ENCODE assay signal across 8 cellular contexts in the genomic region with DNA sequence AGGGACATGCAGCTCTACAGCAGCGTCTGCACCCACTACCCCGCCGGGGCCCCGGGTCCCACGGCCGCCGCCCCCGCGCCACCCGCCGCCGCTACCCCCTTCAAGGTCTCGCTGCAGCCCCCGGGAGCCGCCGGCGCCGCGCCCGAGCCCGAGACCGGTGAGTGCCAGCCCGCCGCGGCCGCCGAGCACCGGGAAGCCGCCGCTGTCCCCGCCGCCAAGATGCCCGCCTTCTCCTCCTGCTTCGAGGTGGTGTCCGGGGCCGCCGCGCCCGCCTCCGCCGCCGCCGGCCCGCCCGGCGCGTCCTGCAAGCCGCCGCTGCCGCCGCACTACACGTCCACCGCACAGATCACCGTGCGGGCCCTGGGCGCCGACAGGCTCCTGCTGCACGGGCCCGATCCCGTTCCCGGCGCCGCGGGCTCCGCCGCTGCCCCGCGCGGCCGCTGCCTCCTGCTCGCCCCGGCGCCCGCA. TPM values are rescaled to one million over a fixed set of nuclear protein-coding genes. Genes with fewer than 3 reads are reported as not detected.
DNase-seq lines count a peak whose midpoint lies in the region; ATAC-seq and TF ChIP-seq lines count a peak whose summit lies in the region.

No MANE protein-coding gene starts in this region.

- peaks cover 14% of the 10 kb centered on the region for H3K36me3 Mint-ChIP-seq in endothelial cell (ENCODE audit: low read depth, unreplicated experiment)

- peak overlapping the region; percentile 87 for H3K4me3 ChIP-seq in SJCRH30
- peak overlapping the region; percentile 74 for H3K4me3 ChIP-seq in osteoblast (ENCODE audit: insufficient read depth, low read length)

- H2AFZ ChIP-seq in osteoblast (ENCODE audit: low read length), result no peak overlapping the region

- peak; percentile 11 for ATAC-seq in HG02759 (IDR thresholded peaks at IDR 0.05; ENCODE audit: unreplicated experiment)

- H3K4me3 Mint-ChIP-seq in endothelial cell (ENCODE audit: unreplicated experiment), result no peak overlapping the region

- peaks cover 20% of the 10 kb centered on the region for H3K79me2 ChIP-seq in osteoblast (ENCODE audit: insufficient read depth, low read length)

- H3K4me1 Mint-ChIP-seq in endothelial cell (ENCODE audit: unreplicated experiment), result peaks cover 19% of the 10 kb centered on the region

- H3K4me1 ChIP-seq in SJCRH30, result peaks cover 15% of the 10 kb centered on the region
- H3K4me1 ChIP-seq in osteoblast (ENCODE audit: insufficient read depth, low read length), result peaks cover 13% of the 10 kb centered on the region

- H3K9me3 ChIP-seq in SJCRH30 (replicated peaks) (no peaks in the 10 kb centered on the region), osteoblast (ENCODE audit: low read depth, low read length) (no peaks in the 10 kb centered on the region)

- no peak overlapping the region for H3K27ac Mint-ChIP-seq in endothelial cell (ENCODE audit: unreplicated experiment)

- peaks cover 14% of the 10 kb centered on the region for H3K27me3 Mint-ChIP-seq in endothelial cell (ENCODE audit: unreplicated experiment)

- H3K27me3 ChIP-seq in SJCRH30 (no peaks in the 10 kb centered on the region), osteoblast (ENCODE audit: insufficient read depth, low read length) (no peaks in the 10 kb centered on the region)

- peaks cover 14% of the 10 kb centered on the region for H3K36me3 ChIP-seq in SJCRH30
- H3K36me3 ChIP-seq in osteoblast (ENCODE audit: insufficient read depth, low read length), result no peaks in the 10 kb centered on the region

- H3K27ac ChIP-seq in SJCRH30 (peak overlapping the region; percentile 47; the same call in 1 of the 2 replicates), osteoblast (ENCODE audit: low read depth, low read length) (peak overlapping the region; percentile 48)

- peak overlapping the region; percentile 80 for H3K4me2 ChIP-seq in osteoblast (ENCODE audit: insufficient read depth, low read length)

- TF ChIP-seq CTCF in endothelial cell (IDR thresholded peaks at IDR 0.05; ENCODE audit: unreplicated experiment), result no peak
- no peak for TF ChIP-seq CTCF in osteoblast (IDR thresholded peaks at IDR 0.05; ENCODE audit: extremely low read depth, low read depth, low read length)

- no peaks in the 10 kb centered on the region for H3K9me3 Mint-ChIP-seq in endothelial cell (ENCODE audit: unreplicated experiment)

- peak; percentile 21 for DNase-seq in activated T-cell treated with anti-CD3 and anti-CD28 coated beads for 48 hours (ENCODE audit: low read depth)
- no peak for DNase-seq in activated T-cell treated with anti-CD3 and anti-CD28 coated beads, Interleukin-2, amount 50 U/mL, for 48 hours
- peak; percentile 27 to 33 for DNase-seq in SJCRH30
- DNase-seq in endothelial cell (ENCODE audit: low spot score), result peak; percentile 32
- DNase-seq in osteoblast (ENCODE audit: insufficient read length, low spot score, missing footprints), result peak; percentile 90
- no peak for DNase-seq in SW 1271 (lab: John Stamatoyannopoulos, UW)
- DNase-seq in kidney glomerular epithelial cell (lab: John Stamatoyannopoulos, UW), result no peak

- H4K20me1 ChIP-seq in osteoblast (ENCODE audit: insufficient read depth, low read length), result peaks cover 5% of the 10 kb centered on the region

RNA-seq across cellular contexts. Expression of a gene that starts 0.6 kb away (rescaled TPM):
- 10.4 and 11.8 TPM in 2 replicates for total RNA-seq in SJCRH30 (2014; rRNA removed; shearing (Covaris generic))
- total RNA-seq in endothelial cell (ENCODE audit: unreplicated experiment), result 11.9 TPM
- 9.8 and 11.5 TPM in 2 replicates for total RNA-seq in osteoblast

Comparison
In these comparisons a context has a peak if more than half of its experiments do, and no peak if none do; other contexts are left out.
1. DNase-seq: peak in activated T-cell treated with anti-CD3 and anti-CD28 coated beads for 48 hours (single experiment), SJCRH30 (2 of 2), endothelial cell (single experiment) and osteoblast (single experiment); none in activated T-cell treated with anti-CD3 and anti-CD28 coated beads, Interleukin-2, amount 50 U/mL, for 48 hours (0 of 2), SW 1271 (0 of 2) and kidney glomerular epithelial cell (single experiment).